Comparison of ENCODE assay signal across 8 cellular contexts in genomic region chr5:140038373-140038957, GRCh38. TPM values are rescaled to one million over a fixed set of nuclear protein-coding genes. Genes with fewer than 3 reads are reported as not detected.
DNase-seq lines count a peak whose midpoint lies in the region; ATAC-seq, FAIRE-seq and TF ChIP-seq lines count a peak whose summit lies in the region.

No MANE protein-coding gene starts in this region.

- H3K9me3 Mint-ChIP-seq in IgD-negative memory B cell (peaks cover 0 to 2% (median 0%) of the 10 kb centered on the region in 3 donors), neural progenitor cell (peaks cover 9% of the 10 kb centered on the region)
- H3K9me3 Mint-ChIP-seq in activated naive CD8-positive, alpha-beta T cell treated with anti-CD3 and anti-CD28 coated beads, Interleukin-2, amount 50 U/mL, for 24 hours, result no peaks in the 10 kb centered on the region

- peaks cover 36% of the 10 kb centered on the region for H3K4me1 ChIP-seq in neural progenitor cell

- peak overlapping the region; percentile 67 for H3K4me3 ChIP-seq in coronary artery
- H3K4me3 ChIP-seq in neural progenitor cell, result no peak overlapping the region

- H3K4me1 Mint-ChIP-seq in IgD-negative memory B cell (peaks cover 16 to 28% (median 24%) of the 10 kb centered on the region in 3 donors), neural progenitor cell (peaks cover 44% of the 10 kb centered on the region)
- H3K4me1 Mint-ChIP-seq in activated naive CD8-positive, alpha-beta T cell treated with anti-CD3 and anti-CD28 coated beads, Interleukin-2, amount 50 U/mL, for 24 hours, result peaks cover 12% of the 10 kb centered on the region

- H3K27me3 ChIP-seq in neural progenitor cell, result peaks cover 95% of the 10 kb centered on the region

- H3K27me3 Mint-ChIP-seq in IgD-negative memory B cell (peaks cover 33% of the 10 kb centered on the region), neural progenitor cell (ENCODE audit: insufficient read depth, low read depth) (peaks cover 16% of the 10 kb centered on the region)
- peaks cover 55% of the 10 kb centered on the region for H3K27me3 Mint-ChIP-seq in activated naive CD8-positive, alpha-beta T cell treated with anti-CD3 and anti-CD28 coated beads, Interleukin-2, amount 50 U/mL, for 24 hours

- peak overlapping the region; percentile 65 for H3K4me2 ChIP-seq in neural progenitor cell

- no peak overlapping the region for H2AFZ ChIP-seq in neural progenitor cell (replicated peaks)

- H3K27ac Mint-ChIP-seq in IgD-negative memory B cell (no peak overlapping the region), neural progenitor cell (no peak overlapping the region)
- no peak overlapping the region for H3K27ac Mint-ChIP-seq in activated naive CD8-positive, alpha-beta T cell treated with anti-CD3 and anti-CD28 coated beads, Interleukin-2, amount 50 U/mL, for 24 hours

- H3K27ac ChIP-seq in coronary artery (peak overlapping the region; percentile 20 to 21), neural progenitor cell (no peak overlapping the region)

- H3K9ac ChIP-seq in neural progenitor cell, result no peak overlapping the region

- H3K79me2 ChIP-seq in neural progenitor cell (ENCODE audit: low read depth), result no peaks in the 10 kb centered on the region

- no peaks in the 10 kb centered on the region for H3K36me3 ChIP-seq in neural progenitor cell

- DNase-seq in D721Med (ENCODE audit: insufficient read length, low spot score), result no peak
- DNase-seq in coronary artery (ENCODE audit: low spot score), result no peak
- peak; percentile 83 for DNase-seq in neural progenitor cell (ENCODE audit: low spot score)
- no peak for DNase-seq in RKO (ENCODE audit: low spot score)
- no peak for DNase-seq in activated CD4-positive, CD25-positive, alpha-beta regulatory T cell treated with anti-CD3 and anti-CD28 coated beads, Interleukin-2, amount 50 U/mL, for 72 hours
- DNase-seq in central memory CD4-positive, alpha-beta T cell, result no peak
- DNase-seq in activated naive CD8-positive, alpha-beta T cell treated with anti-CD3 and anti-CD28 coated beads, Interleukin-2, amount 50 U/mL, for 24 hours, result no peak

- H3K4me3 Mint-ChIP-seq in IgD-negative memory B cell (peak overlapping the region in 3 of 4 donors; percentile 13 to 75 (median 58)), neural progenitor cell (peak overlapping the region; percentile 47)
- no peak overlapping the region for H3K4me3 Mint-ChIP-seq in activated naive CD8-positive, alpha-beta T cell treated with anti-CD3 and anti-CD28 coated beads, Interleukin-2, amount 50 U/mL, for 24 hours

- TF ChIP-seq CTCF in D721Med (IDR thresholded peaks at IDR 0.05; ENCODE audit: insufficient read depth, missing control alignments) (no peak), coronary artery (IDR thresholded peaks at IDR 0.05) (no peak), neural progenitor cell (IDR thresholded peaks at IDR 0.05) (no peak)

- peak; percentile 95 for FAIRE-seq in D721Med (lab: Jason Lieb, UNC)

- peaks cover 36% of the 10 kb centered on the region for H3F3A ChIP-seq in neural progenitor cell (ENCODE audit: low read depth)

- H3K36me3 Mint-ChIP-seq in IgD-negative memory B cell (no peaks in the 10 kb centered on the region), neural progenitor cell (no peaks in the 10 kb centered on the region)
- no peaks in the 10 kb centered on the region for H3K36me3 Mint-ChIP-seq in activated naive CD8-positive, alpha-beta T cell treated with anti-CD3 and anti-CD28 coated beads, Interleukin-2, amount 50 U/mL, for 24 hours (ENCODE audit: low read depth)

- ATAC-seq in activated naive CD8-positive, alpha-beta T cell treated with anti-CD3 and anti-CD28 coated beads, Interleukin-2, amount 50 U/mL, for 24 hours, result no peak

- no peaks in the 10 kb centered on the region for H3K9me3 ChIP-seq in neural progenitor cell (ENCODE audit: low read depth)

- peaks cover 36% of the 10 kb centered on the region for H4K20me1 ChIP-seq in neural progenitor cell (ENCODE audit: low read depth)

RNA-seq across cellular contexts. Expression of gene NRG2, which starts 4.6 kb away (rescaled TPM):
- polyA plus RNA-seq in IgD-negative memory B cell, result not detected
- 0.13 and 0.62 TPM in 2 replicates for total RNA-seq in neural progenitor cell (ENCODE audit: low replicate concordance)
